Comparison of ENCODE assay signal across 11 cellular contexts in the genomic region with DNA sequence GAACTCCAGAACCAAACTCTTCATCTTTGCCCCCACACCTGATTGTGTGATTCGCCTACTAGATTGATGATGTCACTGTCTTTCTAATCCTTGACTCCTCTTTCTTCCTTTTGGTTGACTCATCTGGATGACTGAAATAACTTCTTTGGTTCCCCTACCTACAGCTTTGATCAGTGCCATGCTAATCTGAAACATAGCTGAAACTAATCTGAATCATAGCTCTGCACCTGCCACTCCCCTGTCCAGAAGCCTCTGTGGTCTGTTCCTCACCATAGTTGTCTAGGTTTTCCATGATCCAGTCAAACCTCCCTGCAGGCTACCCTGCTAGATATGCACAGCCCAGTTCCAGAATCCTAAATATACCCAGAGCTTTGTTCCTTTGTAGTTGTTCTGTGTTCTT. TPM values are rescaled to one million over a fixed set of nuclear protein-coding genes. Genes with fewer than 3 reads are reported as not detected.
DNase-seq lines count a peak whose midpoint lies in the region; TF ChIP-seq lines count a peak whose summit lies in the region.
"Had no signal": no experiment of that assay in that cellular context is flagged by ENCODE, and none has a peak within 500 bp of the region (broad histone marks: within the 10 kb centered on the region; RNA-seq: fewer than 3 reads in every experiment).

No MANE protein-coding gene starts in this region.

- H3K27me3 ChIP-seq in colonic mucosa: no peaks in the 10 kb centered on the region

- peak overlapping the region; percentile 8 for H3K27ac ChIP-seq in caudate nucleus (ENCODE audit: low read depth, low read length)
- no peak overlapping the region for H3K27ac ChIP-seq in colonic mucosa

- no peak for TF ChIP-seq CTCF in colonic mucosa (IDR thresholded peaks at IDR 0.05)

- no peak overlapping the region for H3K9ac ChIP-seq in colonic mucosa (ENCODE audit: low read depth in 2 of 2, low read length in 2 of 2)

- H3K4me1 ChIP-seq in colonic mucosa: no peaks in the 10 kb centered on the region

- no peaks in the 10 kb centered on the region for H3K36me3 ChIP-seq in colonic mucosa

- H3K9me3 ChIP-seq in colonic mucosa: no peaks in the 10 kb centered on the region

- DNase-seq in activated CD4-positive, alpha-beta T cell treated with anti-CD3 and anti-CD28 coated beads for 48 hours: peak; percentile 60
- no peak for DNase-seq in activated CD4-positive, alpha-beta T cell treated with anti-CD3 and anti-CD28 coated beads for 1 hour
- DNase-seq in RPMI7951 (ENCODE audit: low read depth) (peak; percentile 73), caudate nucleus (lab: John Stamatoyannopoulos, UW) (peak in 11 of 61 donors; percentile 1 to 75 (median 11)), colonic mucosa (no peak), NCI-H2107 treated with DMSO at 0.1 percent for 48 hours (lab: John Stamatoyannopoulos, UW; ENCODE audit: unreplicated experiment) (no peak), NCI-H1105 treated with DMSO at 0.1 percent for 48 hours (lab: John Stamatoyannopoulos, UW) (no peak)
- DNase-seq in stimulated activated CD4-positive, alpha-beta T cell treated with anti-CD3 and anti-CD28 coated beads, Interleukin-4, amount 100 ng/mL, for 4 hours: peak; percentile 11 to 33
- DNase-seq: KBM-7, NCI-H2171, Right ventricle myocardium superior had no signal

- intact Hi-C loops in colonic mucosa (cut with DNase I): no loop called here

- H3K4me3 ChIP-seq in colonic mucosa: no peak overlapping the region

RNA-seq across cellular contexts. Expression of gene ZNF365, which starts 51.9 kb away (rescaled TPM):
- total RNA-seq in RPMI7951 (2014; rRNA removed; shearing (Covaris generic)): 4.8 and 6.8 TPM in 2 replicates
- under 1 TPM in 1 of 2 donors, not detected in 1; 0.25 TPM for total RNA-seq in colonic mucosa
- total RNA-seq: Right ventricle myocardium superior had no signal

Comparison
In these comparisons a context has a peak if more than half of its experiments do, and no peak if none do; other contexts are left out.
1. DNase-seq: peak in activated CD4-positive, alpha-beta T cell treated with anti-CD3 and anti-CD28 coated beads for 48 hours (single experiment), RPMI7951 (single experiment) and stimulated activated CD4-positive, alpha-beta T cell treated with anti-CD3 and anti-CD28 coated beads, Interleukin-4, amount 100 ng/mL, for 4 hours (2 of 2); none in activated CD4-positive, alpha-beta T cell treated with anti-CD3 and anti-CD28 coated beads for 1 hour (single experiment), colonic mucosa (single experiment), NCI-H2107 treated with DMSO at 0.1 percent for 48 hours (single experiment) and NCI-H1105 treated with DMSO at 0.1 percent for 48 hours (single experiment).